ENCODE assay signal across 1 cellular context in the genomic region with DNA sequence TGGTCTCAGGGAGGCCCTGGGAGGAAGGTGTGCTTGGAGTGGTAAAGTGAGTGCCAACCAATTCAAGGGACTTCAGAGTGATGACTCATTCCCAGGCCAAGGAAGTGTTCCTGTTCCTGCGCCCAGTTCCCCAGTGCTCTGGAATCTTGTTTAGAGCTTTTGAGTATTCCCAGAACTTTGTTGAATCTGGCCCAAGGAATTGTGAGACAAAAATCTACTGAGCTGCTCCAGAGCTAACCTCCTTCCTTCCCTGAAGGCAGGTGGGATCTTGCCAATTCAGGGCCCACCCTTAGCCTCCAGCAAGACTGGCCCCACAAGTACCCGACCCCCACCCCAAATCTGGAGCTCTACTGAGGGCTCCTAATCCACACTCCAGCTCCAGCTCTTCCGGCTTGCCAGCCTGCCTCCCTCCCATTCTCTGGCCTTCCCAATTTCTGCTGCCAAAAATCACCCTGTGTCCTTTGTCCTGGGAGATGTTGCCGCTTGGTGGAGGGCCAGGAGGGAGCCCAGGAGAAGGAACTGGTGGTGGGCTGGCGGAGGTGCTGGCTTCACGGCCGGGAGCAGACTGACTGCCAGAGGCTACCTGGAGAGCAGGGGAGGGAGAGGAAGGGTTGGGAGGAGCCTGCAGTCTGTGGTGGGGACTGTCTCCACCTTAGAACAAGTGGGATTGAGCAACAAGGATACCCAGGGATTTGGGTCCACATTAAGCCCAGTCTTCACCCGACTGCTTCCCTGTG.
A peak's percentile ranks its signal among the peaks of the same experiment; 100 is the strongest.
TF ChIP-seq lines count a peak whose summit lies in the region.

No MANE protein-coding gene starts in this region.

TF ChIP-seq in IMR-90, 13 proteins besides CTCF, POLR2A, EP300 and RAD21:
- TF ChIP-seq CEBPB (IDR thresholded peaks at IDR 0.05; ENCODE audit: low read depth, low read length) (peak; percentile 50; the same call in 1 of the 2 replicates), MAZ (IDR thresholded peaks at IDR 0.05; ENCODE audit: borderline replicate concordance, low read depth, low read length) (peak; percentile 78; the same call in 1 of the 2 replicates), MXI1 (IDR thresholded peaks at IDR 0.05; ENCODE audit: borderline replicate concordance, low read depth, low read length) (no peak), FOS (IDR thresholded peaks at IDR 0.05; ENCODE audit: low read depth, low read length) (peak; percentile 86), USF2 (IDR thresholded peaks at IDR 0.05; ENCODE audit: low read depth, low read length) (no peak)
- TF ChIP-seq, protein P1, sequence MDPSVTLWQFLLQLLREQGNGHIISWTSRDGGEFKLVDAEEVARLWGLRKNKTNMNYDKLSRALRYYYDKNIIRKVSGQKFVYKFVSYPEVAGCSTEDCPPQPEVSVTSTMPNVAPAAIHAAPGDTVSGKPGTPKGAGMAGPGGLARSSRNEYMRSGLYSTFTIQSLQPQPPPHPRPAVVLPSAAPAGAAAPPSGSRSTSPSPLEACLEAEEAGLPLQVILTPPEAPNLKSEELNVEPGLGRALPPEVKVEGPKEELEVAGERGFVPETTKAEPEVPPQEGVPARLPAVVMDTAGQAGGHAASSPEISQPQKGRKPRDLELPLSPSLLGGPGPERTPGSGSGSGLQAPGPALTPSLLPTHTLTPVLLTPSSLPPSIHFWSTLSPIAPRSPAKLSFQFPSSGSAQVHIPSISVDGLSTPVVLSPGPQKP (IDR thresholded peaks at IDR 0.05; ENCODE audit: borderline replicate concordance, low read depth, low read length) = no peak
